Comparison of ENCODE assay signal across 13 cellular contexts in genomic region chr6:39209360-39209811, GRCh38. TPM values are rescaled to one million over a fixed set of nuclear protein-coding genes. Genes with fewer than 3 reads are reported as not detected.
DNase-seq lines count a peak whose midpoint lies in the region; ATAC-seq and TF ChIP-seq lines count a peak whose summit lies in the region.
"Had no signal": no experiment of that assay in that cellular context is flagged by ENCODE, and none has a peak within 500 bp of the region (broad histone marks: within the 10 kb centered on the region; RNA-seq: fewer than 3 reads in every experiment).

No MANE protein-coding gene starts in this region.

- no peak overlapping the region for H2AFZ ChIP-seq in hepatocyte

- H3K27ac ChIP-seq in hepatocyte (peak overlapping the region; percentile 83), thyroid gland (peak overlapping the region; percentile 38 to 77 (median 75))
- H3K27ac ChIP-seq: brain microvascular endothelial cell, uterus had no signal

- H3K27me3 Mint-ChIP-seq in activated CD8-positive, alpha-beta memory T cell treated with anti-CD3 and anti-CD28 coated beads, Interleukin-2, amount 10 ng/mL, durations not matched to agents 7 days and 5 days: no peaks in the 10 kb centered on the region

- H3K4me3 Mint-ChIP-seq in activated CD8-positive, alpha-beta memory T cell treated with anti-CD3 and anti-CD28 coated beads, Interleukin-2, amount 10 ng/mL, durations not matched to agents 7 days and 5 days: no peak overlapping the region

- WGBS in hepatocyte (ENCODE audit: low lambda C conversion rate, missing lambda C conversion rate): 38% methylated on average over 6 of the region's 6 CpGs
- 50 to 72% methylated on average over 6 of the region's 6 CpGs for WGBS in thyroid gland, 2 donors

- H3K4me3 ChIP-seq in hepatocyte (no peak overlapping the region), thyroid gland (replicated peaks in 1 of 3) (no peak overlapping the region)
- H3K4me3 ChIP-seq: skin epidermis, uterus had no signal

- no peak for TF ChIP-seq POLR2A in thyroid gland (IDR thresholded peaks at IDR 0.05)

- peak overlapping the region; percentile 12 for H3K4me2 ChIP-seq in hepatocyte

- H4K20me1 ChIP-seq in hepatocyte (ENCODE audit: insufficient read depth, poor library complexity, severe bottlenecking): no peaks in the 10 kb centered on the region

- DNase-seq in activated CD8-positive, alpha-beta memory T cell treated with anti-CD3 and anti-CD28 coated beads, Interleukin-2, amount 10 ng/mL, durations not matched to agents 7 days and 5 days: no peak
- DNase-seq in activated CD8-positive, alpha-beta memory T cell treated with anti-CD3 and anti-CD28 coated beads for 24 hours: no peak
- peak; percentile 63 for DNase-seq in SKM-1 treated with dmso at 0.1 percent for 144 hours (lab: John Stamatoyannopoulos, UW; ENCODE audit: unreplicated experiment)
- DNase-seq in hepatocyte (ENCODE audit: low spot score): peak; percentile 52
- DNase-seq in thyroid gland: no peak
- no peak for DNase-seq in cerebellar cortex (ENCODE audit: low spot score)
- DNase-seq in NCI-H1436 (lab: John Stamatoyannopoulos, UW): no peak
- DNase-seq: activated T-cell treated with anti-CD3 and anti-CD28 coated beads, Interleukin-2, amount 50 U/mL, for 1 hour; brain microvascular endothelial cell; NCI-H1092 treated with DMSO at 0.1 percent for 48 hours; uterus had no signal

- H3K36me3 Mint-ChIP-seq in activated CD8-positive, alpha-beta memory T cell treated with anti-CD3 and anti-CD28 coated beads, Interleukin-2, amount 10 ng/mL, durations not matched to agents 7 days and 5 days: peaks cover 12% of the 10 kb centered on the region

- TF ChIP-seq CTCF in hepatocyte (IDR thresholded peaks at IDR 0.05; ENCODE audit: poor library complexity): no peak
- TF ChIP-seq CTCF in thyroid gland (IDR thresholded peaks at IDR 0.05): no peak

- H3K4me1 ChIP-seq in hepatocyte (ENCODE audit: insufficient read depth): peaks cover 62% of the 10 kb centered on the region
- H3K4me1 ChIP-seq in thyroid gland: peaks cover 75 to 92% of the 10 kb centered on the region in 2 donors
- H3K4me1 ChIP-seq: uterus had no signal

- peaks cover 71% of the 10 kb centered on the region for H3K4me1 Mint-ChIP-seq in activated CD8-positive, alpha-beta memory T cell treated with anti-CD3 and anti-CD28 coated beads, Interleukin-2, amount 10 ng/mL, durations not matched to agents 7 days and 5 days

- no peaks in the 10 kb centered on the region for H3K9me3 Mint-ChIP-seq in activated CD8-positive, alpha-beta memory T cell treated with anti-CD3 and anti-CD28 coated beads, Interleukin-2, amount 10 ng/mL, durations not matched to agents 7 days and 5 days (ENCODE audit: low read depth)

- CTCF ChIA-PET in activated CD8-positive, alpha-beta memory T cell treated with anti-CD3 and anti-CD28 coated beads, Interleukin-2, amount 10 ng/mL, durations not matched to agents 7 days and 5 days (lab: Charles Lee): no interaction called here

- no peaks in the 10 kb centered on the region for H3K36me3 ChIP-seq in hepatocyte (replicated peaks; ENCODE audit: insufficient read depth, low read depth)
- H3K36me3 ChIP-seq in thyroid gland: no peaks in the 10 kb centered on the region
- H3K36me3 ChIP-seq: brain microvascular endothelial cell, uterus had no signal

- H3K27ac Mint-ChIP-seq in activated CD8-positive, alpha-beta memory T cell treated with anti-CD3 and anti-CD28 coated beads, Interleukin-2, amount 10 ng/mL, durations not matched to agents 7 days and 5 days: peak overlapping the region; percentile 7

- ATAC-seq in activated CD8-positive, alpha-beta memory T cell treated with anti-CD3 and anti-CD28 coated beads, Interleukin-2, amount 10 ng/mL, durations not matched to agents 7 days and 5 days: no peak
- no peak for ATAC-seq in GM21515 (IDR thresholded peaks at IDR 0.05; ENCODE audit: unreplicated experiment)

- H3K9me3 ChIP-seq in hepatocyte (ENCODE audit: low read depth) (no peaks in the 10 kb centered on the region), thyroid gland (no peaks in the 10 kb centered on the region)
- H3K9me3 ChIP-seq: uterus had no signal

- H3K9me2 ChIP-seq in hepatocyte (replicated peaks; ENCODE audit: insufficient read depth): no peaks in the 10 kb centered on the region

- intact Hi-C loops in thyroid gland (cut with DNase I): no loop called here

- H3K27me3 ChIP-seq in hepatocyte: no peaks in the 10 kb centered on the region
- no peaks in the 10 kb centered on the region for H3K27me3 ChIP-seq in thyroid gland
- H3K27me3 ChIP-seq: brain microvascular endothelial cell, uterus had no signal

- H3K79me2 ChIP-seq in hepatocyte: peaks cover 25% of the 10 kb centered on the region

RNA-seq across cellular contexts. Expression of gene KCNK5, which starts 19.9 kb away (rescaled TPM):
- 10 to 100 TPM; 19.1 to 30.8 TPM for total RNA-seq in activated CD8-positive, alpha-beta memory T cell treated with anti-CD3 and anti-CD28 coated beads, Interleukin-2, amount 10 ng/mL, durations not matched to agents 7 days and 5 days
- total RNA-seq in hepatocyte (11.4 and 11.6 TPM in 2 replicates), thyroid gland (10 to 100 TPM in 3 of 4 donors, 1 to 10 TPM in 1; 9.2 to 14.3 (median 13.0) TPM)
- 6.6 and 10.7 TPM in 2 replicates for polyA plus RNA-seq in hepatocyte

Comparison
In these comparisons a context has a peak if more than half of its experiments do, and no peak if none do; other contexts are left out.
1. DNase-seq: peak in SKM-1 treated with dmso at 0.1 percent for 144 hours (single experiment) and hepatocyte (single experiment); none in activated CD8-positive, alpha-beta memory T cell treated with anti-CD3 and anti-CD28 coated beads, Interleukin-2, amount 10 ng/mL, durations not matched to agents 7 days and 5 days (single experiment), activated CD8-positive, alpha-beta memory T cell treated with anti-CD3 and anti-CD28 coated beads for 24 hours (single experiment), thyroid gland (0 of 2), cerebellar cortex (single experiment) and NCI-H1436 (single experiment).